Comparison of ENCODE assay signal across 20 cellular contexts in the genomic region with DNA sequence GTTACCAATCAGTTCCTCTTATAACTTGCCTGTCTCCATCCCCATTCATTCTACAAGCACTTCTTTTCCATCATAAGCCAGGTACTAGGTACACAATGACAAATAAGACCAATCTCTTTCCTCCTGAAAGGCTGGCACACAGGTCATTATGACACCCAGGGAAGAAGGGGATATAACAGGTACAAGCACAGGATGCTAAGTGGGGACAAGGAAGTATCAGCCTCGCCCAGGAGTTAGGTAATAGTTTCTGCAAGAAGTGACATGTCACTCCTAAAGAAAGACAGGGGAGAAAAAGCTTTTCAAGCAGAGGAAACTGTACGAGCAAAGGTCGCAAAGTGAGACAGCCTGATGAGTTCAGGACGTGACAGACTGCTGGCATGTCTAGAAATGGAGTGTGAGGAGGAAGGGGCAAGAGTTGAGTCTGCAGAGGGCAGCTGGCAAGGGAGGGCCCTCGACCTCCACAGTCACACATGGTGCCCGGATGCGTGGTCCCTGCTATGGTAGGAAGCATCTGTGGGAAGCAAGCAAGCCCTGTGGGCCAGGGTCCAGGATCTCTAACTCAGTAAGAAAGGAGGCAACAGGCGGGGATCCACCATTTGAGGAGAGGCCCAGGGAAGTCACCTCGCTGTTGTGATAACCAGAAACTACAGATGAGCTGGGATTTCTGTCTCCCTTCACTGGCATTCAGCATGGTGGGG.
"Had no signal": no experiment of that assay in that cellular context is flagged by ENCODE, and none has a peak within 500 bp of the region (broad histone marks: within the 10 kb centered on the region; RNA-seq: fewer than 3 reads in every experiment).

No MANE protein-coding gene starts in this region.

- H3K4me1 Mint-ChIP-seq: central memory CD8-positive, alpha-beta T cell; memory B cell; naive B cell; nephron; stimulated activated memory B cell treated with anti-CD40 and anti-IgM and Interleukin-4, amounts not matched to agents 10 μg/mL and 1 μg/mL and 100 μg/mL, for 72 hours had no signal

- H3K27ac Mint-ChIP-seq: effector memory CD8-positive, alpha-beta T cell; memory B cell; mesothelial cell of epicardium; stimulated activated memory B cell treated with anti-CD40 and anti-IgM and Interleukin-4, amounts not matched to agents 10 μg/mL and 1 μg/mL and 100 μg/mL, for 72 hours; stimulated activated naive CD8-positive, alpha-beta T cell treated with anti-CD3 and anti-CD28 coated beads, Interleukin-15, Interleukin-2, amounts not matched to agents 100 ng/mL and 50 ng/mL, for 24 hours had no signal

- H3K4me3 ChIP-seq: gastrocnemius medialis, heart right ventricle, psoas muscle, spleen, tibial artery had no signal

- H3K36me3 ChIP-seq: gastrocnemius medialis, spleen had no signal

- DNase-seq: effector memory CD8-positive, alpha-beta T cell; erythroblast; gastrocnemius medialis; heart right ventricle; hypothalamus; kidney glomerular epithelial cell; naive B cell; psoas muscle; retina; spleen; stimulated activated CD4-positive, alpha-beta T cell treated with anti-CD3 and anti-CD28 coated beads, Interleukin-15, amount 100 ng/mL, for 24 hours; stimulated activated CD4-positive, alpha-beta T cell treated with anti-CD3 and anti-CD28 coated beads, Interleukin-1b, Interleukin-23, amount 100 ng/mL, for 48 hours; stimulated activated CD4-positive, alpha-beta T cell treated with anti-CD3 and anti-CD28 coated beads, Interleukin-4, amount 100 ng/mL, for 24 hours; tibial artery had no signal

- H3K36me3 Mint-ChIP-seq: mesothelial cell of epicardium, naive B cell had no signal

- H3K9me3 Mint-ChIP-seq: central memory CD8-positive, alpha-beta T cell; effector memory CD8-positive, alpha-beta T cell; memory B cell; mesothelial cell of epicardium; naive B cell; nephron; stimulated activated memory B cell treated with anti-CD40 and anti-IgM and Interleukin-4, amounts not matched to agents 10 μg/mL and 1 μg/mL and 100 μg/mL, for 72 hours; stimulated activated naive CD8-positive, alpha-beta T cell treated with anti-CD3 and anti-CD28 coated beads, Interleukin-15, Interleukin-2, amounts not matched to agents 100 ng/mL and 50 ng/mL, for 24 hours had no signal

- H3K4me1 ChIP-seq: gastrocnemius medialis, heart right ventricle, psoas muscle, spleen, tibial artery had no signal

- H3K27ac ChIP-seq: gastrocnemius medialis, heart right ventricle, psoas muscle, tibial artery had no signal

- H3K27me3 ChIP-seq: gastrocnemius medialis, heart right ventricle, spleen, tibial artery had no signal

- H3K9me3 ChIP-seq: gastrocnemius medialis, heart right ventricle, psoas muscle, spleen, tibial artery had no signal

- H3K4me3 Mint-ChIP-seq: central memory CD8-positive, alpha-beta T cell; effector memory CD8-positive, alpha-beta T cell; memory B cell; mesothelial cell of epicardium; naive B cell; nephron; stimulated activated memory B cell treated with anti-CD40 and anti-IgM and Interleukin-4, amounts not matched to agents 10 μg/mL and 1 μg/mL and 100 μg/mL, for 72 hours; stimulated activated naive CD8-positive, alpha-beta T cell treated with anti-CD3 and anti-CD28 coated beads, Interleukin-15, Interleukin-2, amounts not matched to agents 100 ng/mL and 50 ng/mL, for 24 hours had no signal

- H3K27me3 Mint-ChIP-seq: central memory CD8-positive, alpha-beta T cell; effector memory CD8-positive, alpha-beta T cell; memory B cell; naive B cell; stimulated activated memory B cell treated with anti-CD40 and anti-IgM and Interleukin-4, amounts not matched to agents 10 μg/mL and 1 μg/mL and 100 μg/mL, for 72 hours; stimulated activated naive CD8-positive, alpha-beta T cell treated with anti-CD3 and anti-CD28 coated beads, Interleukin-15, Interleukin-2, amounts not matched to agents 100 ng/mL and 50 ng/mL, for 24 hours had no signal
